ENCODE assay signal across 7 cellular contexts in genomic region chr21:29076731-29077640, GRCh38. TPM values are rescaled to one million over a fixed set of nuclear protein-coding genes. Genes with fewer than 3 reads are reported as not detected.
A peak's percentile ranks its signal among the peaks of the same experiment; 100 is the strongest.
DNase-seq lines count a peak whose midpoint lies in the region; ATAC-seq and TF ChIP-seq lines count a peak whose summit lies in the region.
"Not testable (repeated sequence)": the region's sequence is repeated elsewhere in the genome, so short reads cannot be mapped to it uniquely, and the experiment has no call there.

No MANE protein-coding gene starts in this region.

- WGBS in esophagus squamous epithelium, 2 donors: 41 to 46% methylated on average over 10 to 11 of the region's 50 CpGs

- ATAC-seq in activated naive CD4-positive, alpha-beta T cell treated with anti-CD3 and anti-CD28 coated beads, Interleukin-2, amount 50 U/mL, for 72 hours: not testable (repeated sequence)

- TF ChIP-seq POLR2A in GM15510 (IDR thresholded peaks at IDR 0.05; ENCODE audit: borderline replicate concordance, extremely low read depth, insufficient read length) (peak; percentile 38), esophagus squamous epithelium (IDR thresholded peaks at IDR 0.05) (peak in 3 of 4 donors; percentile 3 to 45 (median 17))

- DNase-seq in NCI-H345 (lab: John Stamatoyannopoulos, UW) (peak; percentile 75), esophagus squamous epithelium (lab: John Stamatoyannopoulos, UW) (peak; percentile 52)
- DNase-seq in activated CD4-positive, CD25-positive, alpha-beta regulatory T cell (lab: John Stamatoyannopoulos, UW): peak; percentile 34 to 50 (median 38)
- DNase-seq in activated naive CD4-positive, alpha-beta T cell treated with anti-CD3 and anti-CD28 coated beads, Interleukin-2, amount 50 U/mL, for 72 hours (ENCODE audit: low spot score in 2 of 2): peak; percentile 69 to 85
- DNase-seq in stimulated activated CD4-positive, alpha-beta T cell treated with anti-CD3 and anti-CD28 coated beads, Interleukin-2, amount 100 ng/mL, for 24 hours: peak; percentile 67 to 72

- H3K9me3 ChIP-seq in esophagus squamous epithelium; mucosa of rectum (ENCODE audit: control insufficient read depth in 2 of 2, low read length in 2 of 2): not testable (repeated sequence)

- peak overlapping the region; percentile 82 to 90 for H3K27ac Mint-ChIP-seq in activated naive CD4-positive, alpha-beta T cell treated with anti-CD3 and anti-CD28 coated beads, Interleukin-2, amount 50 U/mL, for 72 hours

- intact Hi-C loops in esophagus squamous epithelium (cut with DNase I): not testable (repeated sequence)

- not testable (repeated sequence) for H3K27me3 ChIP-seq in esophagus squamous epithelium; mucosa of rectum (ENCODE audit: control insufficient read depth in 2 of 2, insufficient read depth in 2 of 2, low read length in 2 of 2)

- H3K36me3 ChIP-seq in esophagus squamous epithelium; mucosa of rectum (ENCODE audit: control insufficient read depth in 2 of 2, insufficient read depth in 2 of 2, low read length in 2 of 2): not testable (repeated sequence)

- peaks cover 2 to 50% (median 6%) of the 10 kb centered on the region in 3 donors for H3K4me1 ChIP-seq in esophagus squamous epithelium
- not testable (repeated sequence) for H3K4me1 ChIP-seq in mucosa of rectum (ENCODE audit: control insufficient read depth in 2 of 2, insufficient read depth in 2 of 2, low read length in 2 of 2)

- H3K36me3 Mint-ChIP-seq in activated naive CD4-positive, alpha-beta T cell treated with anti-CD3 and anti-CD28 coated beads, Interleukin-2, amount 50 U/mL, for 72 hours: peaks cover 21 to 23% of the 10 kb centered on the region in 2 donors

- not testable (repeated sequence) for TF ChIP-seq CTCF in esophagus squamous epithelium (IDR thresholded peaks at IDR 0.05)

- H3K4me3 ChIP-seq in esophagus squamous epithelium (peak overlapping the region; percentile 51 to 67 (median 62)), mucosa of rectum (ENCODE audit: low read length in 2 of 2) (peak overlapping the region; percentile 60 to 76)

- H3K9ac ChIP-seq in mucosa of rectum (ENCODE audit: low read depth in 1 of 2, low read length in 2 of 2): peak overlapping the region; percentile 65 to 71

- H3K9me3 Mint-ChIP-seq in activated naive CD4-positive, alpha-beta T cell treated with anti-CD3 and anti-CD28 coated beads, Interleukin-2, amount 50 U/mL, for 72 hours: not testable (repeated sequence)

- peak overlapping the region; percentile 88 to 94 (median 90) for H3K27ac ChIP-seq in esophagus squamous epithelium
- H3K27ac ChIP-seq in mucosa of rectum (ENCODE audit: low read depth in 2 of 2, low read length in 2 of 2): peak overlapping the region; percentile 84 to 85

RNA-seq across cellular contexts. Expression of gene CCT8, which starts 3.5 kb away (rescaled TPM):
- total RNA-seq in activated naive CD4-positive, alpha-beta T cell treated with anti-CD3 and anti-CD28 coated beads, Interleukin-2, amount 50 U/mL, for 72 hours: 100 to 1,000 TPM; 408 to 420 TPM
- total RNA-seq in esophagus squamous epithelium: 100 to 1,000 TPM in 3 of 4 donors, 10 to 100 TPM in 1; 69.5 to 170 (median 133) TPM

RNA-seq across cellular contexts. Expression of gene USP16, which starts 52.5 kb away (rescaled TPM):
- 10 to 100 TPM; 38.4 to 46.6 TPM for total RNA-seq in activated naive CD4-positive, alpha-beta T cell treated with anti-CD3 and anti-CD28 coated beads, Interleukin-2, amount 50 U/mL, for 72 hours
- 10 to 100 TPM; 14.9 to 44.3 (median 27.9) TPM for total RNA-seq in esophagus squamous epithelium

RNA-seq across cellular contexts. Expression of gene MAP3K7CL, which starts 53.5 kb away (rescaled TPM):
- 1 to 10 TPM; 5.4 to 8.6 TPM for total RNA-seq in activated naive CD4-positive, alpha-beta T cell treated with anti-CD3 and anti-CD28 coated beads, Interleukin-2, amount 50 U/mL, for 72 hours
- total RNA-seq in esophagus squamous epithelium: 1 to 10 TPM; 1.7 to 7.8 (median 6.9) TPM

RNA-seq across cellular contexts. Expression of gene RWDD2B, which starts 57.8 kb away (rescaled TPM):
- 10 to 100 TPM in 1 of 2 donors, 1 to 10 TPM in 1; 4.6 to 13.9 TPM for total RNA-seq in activated naive CD4-positive, alpha-beta T cell treated with anti-CD3 and anti-CD28 coated beads, Interleukin-2, amount 50 U/mL, for 72 hours
- total RNA-seq in esophagus squamous epithelium: 10 to 100 TPM in 2 of 4 donors, 1 to 10 TPM in 2; 5.8 to 12.6 (median 9.0) TPM
